Comparison of ENCODE assay signal across 11 cellular contexts in genomic region chr1:178038372-178038771, GRCh38. TPM values are rescaled to one million over a fixed set of nuclear protein-coding genes. Genes with fewer than 3 reads are reported as not detected.
DNase-seq lines count a peak whose midpoint lies in the region; ATAC-seq, FAIRE-seq and TF ChIP-seq lines count a peak whose summit lies in the region.
"Had no signal": no experiment of that assay in that cellular context is flagged by ENCODE, and none has a peak within 500 bp of the region (broad histone marks: within the 10 kb centered on the region; RNA-seq: fewer than 3 reads in every experiment).

No MANE protein-coding gene starts in this region.

- no peak for FAIRE-seq in pancreas (lab: Jason Lieb, UNC)
- FAIRE-seq: frontal cortex had no signal

- DNase-seq in A673 (ENCODE audit: low spot score), result no peak
- DNase-seq in Peyer's patch, result no peak
- DNase-seq in fibroblast of villous mesenchyme (ENCODE audit: low read depth), result no peak
- DNase-seq in pancreas, result peak in 1 of 6 donors; percentile 19
- DNase-seq in hippocampal formation (lab: John Stamatoyannopoulos, UW), result no peak
- no peak for DNase-seq in activated T-cell treated with anti-CD3 and anti-CD28 coated beads for 4 hours
- DNase-seq: activated naive CD4-positive, alpha-beta T cell treated with anti-CD3 and anti-CD28 coated beads, Interleukin-2, amount 50 U/mL, for 16 hours had no signal

- intact Hi-C loops in A673 (cut with micrococcal nuclease; ENCODE audit: unreplicated experiment) (no loop called here), pancreas (cut with DNase I) (loop anchor here in 1 of 3 donors (10.0 kb wide), 2 partner anchors 246 to 466 kb away; no protein-coding TSS in a partner anchor)

- WGBS in pancreas, 2 donors, result 87% methylated on average over 11 of the region's 11 CpGs

- H3K4me1 ChIP-seq in A673 (ENCODE audit: insufficient read depth, low read length, poor library complexity, severe bottlenecking) (no peaks in the 10 kb centered on the region), Peyer's patch (peaks cover 0 to 6% (median 0%) of the 10 kb centered on the region in 4 donors), pancreas (no peaks in the 10 kb centered on the region)
- H3K4me1 ChIP-seq: BLaER1 treated with 17β-estradiol and CSF1 and Interleukin-3, amounts not matched to agents 10 nM and 100 nM had no signal

- TF ChIP-seq POLR2A in Peyer's patch (IDR thresholded peaks at IDR 0.05), result no peak

- CTCF ChIA-PET in A673 (lab: Charles Lee), result no interaction called here

- H3K27ac ChIP-seq in A673 (ENCODE audit: low read depth, low read length, poor library complexity, severe bottlenecking), result no peak overlapping the region
- H3K27ac ChIP-seq in Peyer's patch, result peak overlapping the region in 3 of 4 donors; percentile 63 to 91 (median 72)
- H3K27ac ChIP-seq in pancreas, result peak overlapping the region; percentile 45 to 60 (median 48)
- H3K27ac ChIP-seq: BLaER1 treated with 17β-estradiol and CSF1 and Interleukin-3, amounts not matched to agents 10 nM and 100 nM had no signal

- peak overlapping the region; percentile 39 for H3K4me3 ChIP-seq in A673 (ENCODE audit: low read depth, low read length, poor library complexity, severe bottlenecking)
- peak overlapping the region in 3 of 4 donors; percentile 54 to 93 (median 66) for H3K4me3 ChIP-seq in Peyer's patch
- peak overlapping the region; percentile 45 for H3K4me3 ChIP-seq in fibroblast of villous mesenchyme (ENCODE audit: low read depth, low read length)
- peak overlapping the region in 3 of 4 donors; percentile 19 to 68 (median 58) for H3K4me3 ChIP-seq in pancreas
- H3K4me3 ChIP-seq: BLaER1 treated with 17β-estradiol and CSF1 and Interleukin-3, amounts not matched to agents 10 nM and 100 nM had no signal

- H3K9me3 ChIP-seq in A673 (ENCODE audit: low read depth, low read length, poor library complexity, severe bottlenecking), result no peaks in the 10 kb centered on the region
- no peaks in the 10 kb centered on the region for H3K9me3 ChIP-seq in Peyer's patch
- no peaks in the 10 kb centered on the region for H3K9me3 ChIP-seq in pancreas

- H3K36me3 ChIP-seq in A673 (ENCODE audit: insufficient read depth, low read length, poor library complexity, severe bottlenecking) (no peaks in the 10 kb centered on the region), Peyer's patch (no peaks in the 10 kb centered on the region), pancreas (no peaks in the 10 kb centered on the region)
- H3K36me3 ChIP-seq: BLaER1 treated with 17β-estradiol and CSF1 and Interleukin-3, amounts not matched to agents 10 nM and 100 nM had no signal

- no peak for TF ChIP-seq CTCF in A673 (conservative IDR thresholded peaks at IDR 0.05; ENCODE audit: low read depth, low read length)
- TF ChIP-seq CTCF in Peyer's patch (IDR thresholded peaks at IDR 0.05), result no peak
- TF ChIP-seq CTCF in fibroblast of villous mesenchyme (IDR thresholded peaks at IDR 0.05; ENCODE audit: insufficient read depth, low read depth, low read length), result no peak
- TF ChIP-seq CTCF in pancreas (IDR thresholded peaks at IDR 0.05), result no peak

- ATAC-seq in pancreas (no peak), GM21381 (IDR thresholded peaks at IDR 0.05; ENCODE audit: unreplicated experiment) (no peak), GM18868 (IDR thresholded peaks at IDR 0.05; ENCODE audit: unreplicated experiment) (no peak)

- POLR2A ChIA-PET in A673 (lab: Charles Lee; ENCODE audit: low non-redundant PET), result no interaction called here

- BruUV-seq in A673 (replicated peaks; lab: Mats Ljungman, UMichigan), result no TSS peak

- H3K27me3 ChIP-seq in A673 (replicated peaks; ENCODE audit: insufficient read depth, low read depth, low read length, poor library complexity), result no peaks in the 10 kb centered on the region
- H3K27me3 ChIP-seq in Peyer's patch, result no peaks in the 10 kb centered on the region
- no peaks in the 10 kb centered on the region for H3K27me3 ChIP-seq in pancreas
- H3K27me3 ChIP-seq: BLaER1 treated with 17β-estradiol and CSF1 and Interleukin-3, amounts not matched to agents 10 nM and 100 nM had no signal

RNA-seq across cellular contexts. Expression of gene RASAL2, which starts 55.5 kb away (rescaled TPM):
- total RNA-seq in A673 (2021), result 8.2 and 8.3 TPM in 2 replicates
- 10 to 100 TPM; 10.2 to 35.5 (median 20.0) TPM for total RNA-seq in Peyer's patch
- 30.9 and 40.6 TPM in 2 replicates for total RNA-seq in fibroblast of villous mesenchyme
- total RNA-seq in pancreas, result 10 to 100 TPM in 1 of 6 donors, 1 to 10 TPM in 5; 3.9 to 12.9 (median 5.0) TPM
- 1 to 10 TPM; 2.5 to 3.9 TPM for polyA plus RNA-seq in pancreas
